9 cellular contexts compared by ENCODE assay signal in genomic region chr20:5570442-5570841, GRCh38. TPM values are rescaled to one million over a fixed set of nuclear protein-coding genes. Genes with fewer than 3 reads are reported as not detected.
DNase-seq lines count a peak whose midpoint lies in the region; ATAC-seq lines count a peak whose summit lies in the region.
"Had no signal": no experiment of that assay in that cellular context is flagged by ENCODE, and none has a peak within 500 bp of the region (broad histone marks: within the 10 kb centered on the region; RNA-seq: fewer than 3 reads in every experiment).

No MANE protein-coding gene starts in this region.

- no peaks in the 10 kb centered on the region for H3K79me1 ChIP-seq in neuronal stem cell (ENCODE audit: low read depth, low read length)

- POLR2A ChIA-PET in activated CD4-positive, alpha-beta T cell treated with anti-CD3 and anti-CD28 coated beads, Interleukin-2, amount 10 ng/mL, durations not matched to agents 7 days and 5 days (lab: Charles Lee), result no interaction called here

- H2AFZ ChIP-seq in neuronal stem cell (ENCODE audit: low read length), result no peak overlapping the region

- H3K4ac ChIP-seq in neuronal stem cell (ENCODE audit: low read length), result no peak overlapping the region

- no peaks in the 10 kb centered on the region for H3K9me3 Mint-ChIP-seq in activated CD4-positive, alpha-beta T cell treated with anti-CD3 and anti-CD28 coated beads, Interleukin-2, amount 10 ng/mL, durations not matched to agents 7 days and 5 days

- no peaks in the 10 kb centered on the region for H3K4me1 ChIP-seq in neuronal stem cell (ENCODE audit: control insufficient read depth in 2 of 2, insufficient read depth in 1 of 2, low read depth in 1 of 2, low read length in 2 of 2)

- no peak overlapping the region for H3K14ac ChIP-seq in neuronal stem cell (ENCODE audit: low read length)

- H3K36me3 ChIP-seq in neuronal stem cell (replicated peaks in 1 of 2; ENCODE audit: control insufficient read depth in 2 of 2, insufficient read depth in 2 of 2, low read length in 2 of 2), result peaks cover 10 to 100% of the 10 kb centered on the region in 2 donors

- no peak overlapping the region for H3K4me3 ChIP-seq in neuronal stem cell (ENCODE audit: low read length in 2 of 2)

- no peak overlapping the region for H4K91ac ChIP-seq in neuronal stem cell (ENCODE audit: low read depth, low read length, poor library complexity)

- WGBS in neuronal stem cell (ENCODE audit: extremely low coverage in 2 of 2, insufficient read length in 2 of 2, insufficient replicate concordance in 1 of 2), 2 donors, result no CpG with 5 or more reads among the region's 6 CpGs

- H2BK12ac ChIP-seq in neuronal stem cell (ENCODE audit: low read length), result no peak overlapping the region

- H3K27me3 Mint-ChIP-seq in activated CD4-positive, alpha-beta T cell treated with anti-CD3 and anti-CD28 coated beads, Interleukin-2, amount 10 ng/mL, durations not matched to agents 7 days and 5 days, result no peaks in the 10 kb centered on the region

- CTCF ChIA-PET in activated CD4-positive, alpha-beta T cell treated with anti-CD3 and anti-CD28 coated beads, Interleukin-2, amount 10 ng/mL, durations not matched to agents 7 days and 5 days (lab: Charles Lee), result interaction anchor here (0.6 to 2.8 kb wide), 4 partner anchors 10 to 222 kb away, joined by 3 to 12 read pairs (median 6); no protein-coding TSS in a partner anchor

- H2BK120ac ChIP-seq in neuronal stem cell (ENCODE audit: low read depth, low read length), result no peak overlapping the region

- no peak overlapping the region for H2BK5ac ChIP-seq in neuronal stem cell (ENCODE audit: low read length)

- H3K27me3 ChIP-seq in neuronal stem cell (ENCODE audit: control insufficient read depth in 3 of 3, insufficient read depth in 3 of 3, low read depth in 1 of 3, low read length in 3 of 3), result no peaks in the 10 kb centered on the region

- H2BK15ac ChIP-seq in neuronal stem cell (ENCODE audit: low read length), result no peak overlapping the region

- H3K27ac Mint-ChIP-seq in activated CD4-positive, alpha-beta T cell treated with anti-CD3 and anti-CD28 coated beads, Interleukin-2, amount 10 ng/mL, durations not matched to agents 7 days and 5 days, result peak overlapping the region; percentile 83

- H3K4me3 Mint-ChIP-seq in activated CD4-positive, alpha-beta T cell treated with anti-CD3 and anti-CD28 coated beads, Interleukin-2, amount 10 ng/mL, durations not matched to agents 7 days and 5 days, result peak overlapping the region; percentile 53

- peak overlapping the region; percentile 11 for H3K27ac ChIP-seq in caudate nucleus (ENCODE audit: low read depth, low read length)
- H3K27ac ChIP-seq in neuronal stem cell (replicated peaks; ENCODE audit: low read length), result no peak overlapping the region

- no peak overlapping the region for H3K9ac ChIP-seq in neuronal stem cell (ENCODE audit: low read depth, low read length, poor library complexity)

- no peak overlapping the region for H3K4me2 ChIP-seq in neuronal stem cell (ENCODE audit: insufficient read depth, low read length, poor library complexity, severe bottlenecking)

- no peak overlapping the region for H2AK5ac ChIP-seq in neuronal stem cell (ENCODE audit: low read depth, low read length)

- H3K23ac ChIP-seq in neuronal stem cell (ENCODE audit: low read depth, low read length, poor library complexity), result no peak overlapping the region

- no peak for ATAC-seq in HG03039 (IDR thresholded peaks at IDR 0.05; ENCODE audit: unreplicated experiment)

- H3K36me3 Mint-ChIP-seq in activated CD4-positive, alpha-beta T cell treated with anti-CD3 and anti-CD28 coated beads, Interleukin-2, amount 10 ng/mL, durations not matched to agents 7 days and 5 days (ENCODE audit: low read depth), result peaks cover 51% of the 10 kb centered on the region

- peaks cover 35% of the 10 kb centered on the region for H3K4me1 Mint-ChIP-seq in activated CD4-positive, alpha-beta T cell treated with anti-CD3 and anti-CD28 coated beads, Interleukin-2, amount 10 ng/mL, durations not matched to agents 7 days and 5 days

- H3K9me3 ChIP-seq in neuronal stem cell (replicated peaks in 1 of 2; ENCODE audit: control insufficient read depth in 2 of 2, insufficient read depth in 1 of 2, low read depth in 1 of 2, low read length in 2 of 2), result no peaks in the 10 kb centered on the region

- peak overlapping the region; percentile 64 for H3K18ac ChIP-seq in neuronal stem cell (ENCODE audit: low read length)

- no peak for DNase-seq in activated CD4-positive, alpha-beta T cell treated with anti-CD3 and anti-CD28 coated beads, Interleukin-2, amount 10 ng/mL, durations not matched to agents 7 days and 5 days
- no peak for DNase-seq in activated CD4-positive, alpha-beta T cell treated with anti-CD3 and anti-CD28 coated beads for 1 hour
- DNase-seq in NAMALWA (ENCODE audit: low spot score) (peak; percentile 34), caudate nucleus (lab: John Stamatoyannopoulos, UW) (no peak), neuronal stem cell (ENCODE audit: low spot score) (no peak), NCI-H2081 (lab: John Stamatoyannopoulos, UW) (no peak), GOT3 (lab: John Stamatoyannopoulos, UW) (no peak)
- DNase-seq: activated CD4-positive, alpha-beta T cell treated with anti-CD3 and anti-CD28 coated beads, Interleukin-2, amount 50 U/mL, for 48 hours had no signal

- no peak overlapping the region for H4K8ac ChIP-seq in neuronal stem cell (ENCODE audit: low read depth, low read length)

RNA-seq across cellular contexts. Expression of gene GPCPD1, which starts 40.4 kb away (rescaled TPM):
- total RNA-seq in activated CD4-positive, alpha-beta T cell treated with anti-CD3 and anti-CD28 coated beads, Interleukin-2, amount 10 ng/mL, durations not matched to agents 7 days and 5 days, result 10 to 100 TPM; 26.1 to 33.0 TPM
- polyA plus RNA-seq in neuronal stem cell (2013, experiment 1 of 2), result 6.6 TPM
- 7.1 TPM for polyA plus RNA-seq in neuronal stem cell (2013, experiment 2 of 2)
